Comparison of ENCODE assay signal across 8 cellular contexts in the genomic region with DNA sequence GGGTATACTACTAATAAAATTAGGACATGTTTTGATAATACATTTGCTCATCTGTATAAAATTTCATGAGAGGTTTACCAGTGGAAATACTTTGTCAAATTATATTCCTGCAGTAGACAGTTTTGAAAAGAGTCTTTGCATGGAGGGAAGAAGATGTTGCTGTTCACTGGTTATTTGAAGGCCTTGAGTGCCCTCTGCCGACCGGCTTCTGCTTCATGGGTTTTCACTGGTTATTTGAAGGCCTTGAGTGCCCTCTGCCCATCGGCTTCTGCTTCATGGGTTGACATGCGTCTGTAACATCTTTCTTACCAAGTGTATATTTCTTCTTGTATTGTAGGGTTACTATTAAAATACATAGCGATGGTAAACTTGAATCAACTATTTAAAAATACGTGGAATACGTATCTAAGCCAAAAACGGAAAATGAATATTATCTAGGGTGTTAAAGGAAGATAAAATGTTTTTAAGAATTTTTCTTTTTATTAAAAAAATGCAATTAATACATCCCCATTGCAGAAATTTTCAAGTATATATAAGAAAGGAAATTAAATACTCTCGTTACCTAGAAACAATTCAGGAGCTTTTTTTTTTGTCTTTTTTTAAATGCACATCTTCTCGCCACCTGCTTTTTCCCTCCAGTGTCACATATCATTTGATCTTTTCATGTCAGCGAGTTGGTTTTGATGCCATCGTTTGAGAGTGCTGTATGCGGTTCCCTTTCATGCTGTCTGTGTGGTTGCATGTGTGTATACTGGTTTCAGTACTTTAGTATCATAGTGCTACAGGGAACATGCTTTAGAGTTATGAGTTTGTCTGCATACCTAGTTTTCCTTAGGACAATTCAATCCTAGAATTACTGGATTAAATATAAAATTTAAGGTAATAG.
DNase-seq lines count a peak whose midpoint lies in the region; ATAC-seq and TF ChIP-seq lines count a peak whose summit lies in the region.

No MANE protein-coding gene starts in this region.

- in situ Hi-C loops in KBM-7 (cut with MboI; ENCODE audit: low pct_unique_long_range_greater_than_20kb, low sequenced_read_pairs), result no loop called here
- in situ Hi-C loops in gastrocnemius medialis (cut with MboI; ENCODE audit: low sequenced_read_pairs in 4 of 4), result no loop called here

- H3K36me3 ChIP-seq in left ventricle myocardium inferior (peaks cover 65% of the 10 kb centered on the region), gastrocnemius medialis (peaks cover 0 to 49% of the 10 kb centered on the region in 2 donors)

- ATAC-seq in GM18907 (IDR thresholded peaks at IDR 0.05; ENCODE audit: unreplicated experiment) (peak; percentile 64), gastrocnemius medialis (peak; percentile 67 to 89), GM21447 (IDR thresholded peaks at IDR 0.05; ENCODE audit: unreplicated experiment) (no peak)

- TF ChIP-seq CTCF in AG10803 (conservative IDR thresholded peaks at IDR 0.05; ENCODE audit: low read length) (peak; percentile 87), left ventricle myocardium inferior (IDR thresholded peaks at IDR 0.05; ENCODE audit: borderline replicate concordance) (peak; percentile 72), gastrocnemius medialis (IDR thresholded peaks at IDR 0.05 in 4 of 5, conservative IDR thresholded peaks at IDR 0.05 in 1 of 5) (peak; percentile 35 to 63 (median 51))

- H3K9me3 ChIP-seq in left ventricle myocardium inferior (replicated peaks), result no peaks in the 10 kb centered on the region
- H3K9me3 ChIP-seq in gastrocnemius medialis, result no peaks in the 10 kb centered on the region

- H3K27ac ChIP-seq in left ventricle myocardium inferior (replicated peaks), result no peak overlapping the region
- H3K27ac ChIP-seq in gastrocnemius medialis, result no peak overlapping the region

- peak; percentile 80 for DNase-seq in AG10803 (ENCODE audit: low read depth)
- peak; percentile 84 for DNase-seq in KBM-7
- DNase-seq in T follicular helper cell (ENCODE audit: low read depth), result peak; percentile 56
- peak; percentile 76 for DNase-seq in amniotic epithelial cell (ENCODE audit: low read depth)
- DNase-seq in left ventricle myocardium inferior, result peak; percentile 75
- DNase-seq in gastrocnemius medialis, result peak; percentile 32 to 67

- intact Hi-C loops in left ventricle myocardium inferior (cut with micrococcal nuclease), result loop anchor here (2.0 kb wide), 1 partner anchor 140 kb away; no protein-coding TSS in a partner anchor
- intact Hi-C loops in gastrocnemius medialis (cut with DNase I; ENCODE audit: low total_unique reads), result loop anchor here (1.0 to 5.0 kb wide), 2 partner anchors 92 to 141 kb away; no protein-coding TSS in a partner anchor

- peaks cover 4% of the 10 kb centered on the region for H3K4me1 ChIP-seq in left ventricle myocardium inferior
- H3K4me1 ChIP-seq in gastrocnemius medialis, result peaks cover 7 to 11% of the 10 kb centered on the region in 2 donors

- H3K27me3 ChIP-seq in left ventricle myocardium inferior (ENCODE audit: low read depth) (no peaks in the 10 kb centered on the region), gastrocnemius medialis (no peaks in the 10 kb centered on the region)

- TF ChIP-seq POLR2A in gastrocnemius medialis (IDR thresholded peaks at IDR 0.05), result no peak

- H3K4me3 ChIP-seq in AG10803 (ENCODE audit: low read length), result no peak overlapping the region
- no peak overlapping the region for H3K4me3 ChIP-seq in left ventricle myocardium inferior
- H3K4me3 ChIP-seq in gastrocnemius medialis, result no peak overlapping the region
